Comparison of ENCODE assay signal across 10 cellular contexts in the genomic region with DNA sequence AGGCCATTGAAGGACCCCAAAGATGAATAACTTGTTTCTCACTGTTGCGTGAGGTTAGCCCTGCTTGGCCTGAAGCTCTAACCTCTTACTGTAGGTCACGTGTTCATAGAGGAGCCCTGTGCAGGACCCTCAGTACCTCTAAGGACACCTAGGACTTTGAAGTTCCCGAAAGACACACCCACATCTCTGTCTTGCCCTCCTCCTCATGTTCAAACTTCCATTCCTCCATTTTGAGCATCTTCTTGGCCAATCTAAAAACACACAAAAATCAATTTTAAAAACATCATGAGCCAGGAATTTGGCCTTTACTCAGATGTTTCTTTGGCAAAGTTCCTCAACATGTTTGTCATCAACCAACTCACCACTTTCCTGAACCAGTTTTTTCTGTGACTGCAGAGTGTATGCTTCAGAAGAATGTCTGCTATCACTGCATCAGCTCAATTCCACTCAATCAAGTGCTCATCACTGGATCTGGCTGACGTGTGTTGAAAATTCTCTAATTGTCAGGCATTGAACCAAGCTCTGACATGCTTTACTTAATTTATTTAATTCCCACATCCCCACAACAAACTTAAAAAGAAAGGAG.
DNase-seq lines count a peak whose midpoint lies in the region; ATAC-seq and TF ChIP-seq lines count a peak whose summit lies in the region.
"Had no signal": no experiment of that assay in that cellular context is flagged by ENCODE, and none has a peak within 500 bp of the region (broad histone marks: within the 10 kb centered on the region; RNA-seq: fewer than 3 reads in every experiment).

No MANE protein-coding gene starts in this region.

- no peak for TF ChIP-seq CTCF in PC-3 (conservative IDR thresholded peaks at IDR 0.05; ENCODE audit: low read depth, low read length)
- no peak for TF ChIP-seq CTCF in omental fat pad (IDR thresholded peaks at IDR 0.05)
- TF ChIP-seq CTCF in WERI-Rb-1 (IDR thresholded peaks at IDR 0.05; ENCODE audit: low read depth, low read length), result no peak
- no peak for TF ChIP-seq CTCF in GM10266 (IDR thresholded peaks at IDR 0.05; ENCODE audit: control insufficient read depth, insufficient read depth, low read depth, missing control alignments)

- H3K4me2 ChIP-seq in BLaER1 (peak overlapping the region; percentile 34), PC-3 (ENCODE audit: low read length) (no peak overlapping the region)

- no peaks in the 10 kb centered on the region for H3K36me3 ChIP-seq in BLaER1
- H3K36me3 ChIP-seq in PC-3 (ENCODE audit: low read depth, low read length), result no peaks in the 10 kb centered on the region
- H3K36me3 ChIP-seq in WERI-Rb-1, result no peaks in the 10 kb centered on the region
- H3K36me3 ChIP-seq in CD8-positive, alpha-beta memory T cell (ENCODE audit: insufficient read depth, low read length), result no peaks in the 10 kb centered on the region

- DNase-seq in PC-3 (peak; percentile 83), epithelial cell of prostate (ENCODE audit: low read depth, low spot score) (peak; percentile 79), omental fat pad (ENCODE audit: low spot score) (no peak), WERI-Rb-1 (no peak), GM10266 (ENCODE audit: extremely low spot score) (no peak)
- DNase-seq in CD8-positive, alpha-beta memory T cell, result no peak
- DNase-seq: nucleus accumbens had no signal

- no TSS peak for BruUV-seq in PC-3 (replicated peaks; lab: Mats Ljungman, UMichigan)

- peaks cover 0 to 2% (median 0%) of the 10 kb centered on the region in 3 donors for H3K36me3 Mint-ChIP-seq in CD8-positive, alpha-beta memory T cell

- H3K9ac ChIP-seq in BLaER1, result no peak overlapping the region
- H3K9ac ChIP-seq in PC-3 (ENCODE audit: low read length), result no peak overlapping the region

- no peak overlapping the region for H3K27ac Mint-ChIP-seq in CD8-positive, alpha-beta memory T cell

- ATAC-seq in PC-3 (peak; percentile 70), omental fat pad (ENCODE audit: low FRiP score) (peak; percentile 89), GM21526 (IDR thresholded peaks at IDR 0.05; ENCODE audit: low FRiP score, unreplicated experiment) (no peak)

- peak overlapping the region; percentile 2; the same call in 1 of the 2 replicates for H2AFZ ChIP-seq in PC-3 (ENCODE audit: low read length)

- no peaks in the 10 kb centered on the region for H3K4me1 Mint-ChIP-seq in CD8-positive, alpha-beta memory T cell

- CTCF ChIA-PET in PC-3 (lab: Charles Lee), result interaction anchor here (0.6 kb wide), 1 partner anchor 9 kb away, joined by 4 read pairs; no protein-coding TSS in a partner anchor
- CTCF ChIA-PET in CD8-positive, alpha-beta memory T cell (lab: Charles Lee), result no interaction called here

- H3K4me1 ChIP-seq in BLaER1 (peaks cover 24% of the 10 kb centered on the region), PC-3 (ENCODE audit: insufficient read depth, low read length) (peaks cover 15% of the 10 kb centered on the region)
- no peaks in the 10 kb centered on the region for H3K4me1 ChIP-seq in CD8-positive, alpha-beta memory T cell (ENCODE audit: insufficient read depth, low read length)

- H3K27ac ChIP-seq in BLaER1, result no peak overlapping the region
- peak overlapping the region; percentile 43 for H3K27ac ChIP-seq in PC-3 (ENCODE audit: low read length)
- peak overlapping the region; percentile 41 for H3K27ac ChIP-seq in epithelial cell of prostate
- no peak overlapping the region for H3K27ac ChIP-seq in WERI-Rb-1
- no peak overlapping the region for H3K27ac ChIP-seq in CD8-positive, alpha-beta memory T cell (ENCODE audit: low read depth, low read length)

- H3K27me3 ChIP-seq in BLaER1 (no peaks in the 10 kb centered on the region), PC-3 (ENCODE audit: low read length) (no peaks in the 10 kb centered on the region), WERI-Rb-1 (ENCODE audit: insufficient read depth, low read depth, severe bottlenecking) (no peaks in the 10 kb centered on the region)
- H3K27me3 ChIP-seq in CD8-positive, alpha-beta memory T cell (ENCODE audit: insufficient read depth, low read length, poor library complexity, severe bottlenecking), result no peaks in the 10 kb centered on the region

- intact Hi-C loops in PC-3 (cut with micrococcal nuclease), result no loop called here

- POLR2A ChIA-PET in PC-3 (lab: Charles Lee; ENCODE audit: unreplicated experiment), result no interaction called here
- POLR2A ChIA-PET in CD8-positive, alpha-beta memory T cell (lab: Charles Lee), result no interaction called here

- no peaks in the 10 kb centered on the region for H3F3A ChIP-seq in PC-3 (ENCODE audit: low read length, unreplicated experiment)

- H3K4me3 Mint-ChIP-seq in CD8-positive, alpha-beta memory T cell, result no peak overlapping the region
- H3K4me3 Mint-ChIP-seq: central memory CD8-positive, alpha-beta T cell had no signal

- peaks cover 0 to 7% of the 10 kb centered on the region in 2 donors for H3K27me3 Mint-ChIP-seq in CD8-positive, alpha-beta memory T cell
- H3K27me3 Mint-ChIP-seq: central memory CD8-positive, alpha-beta T cell had no signal

- no peaks in the 10 kb centered on the region for H3K9me2 ChIP-seq in PC-3 (replicated peaks; ENCODE audit: low read length)

- no peak overlapping the region for H3K4me3 ChIP-seq in BLaER1
- no peak overlapping the region for H3K4me3 ChIP-seq in PC-3 (ENCODE audit: low read length)
- H3K4me3 ChIP-seq in WERI-Rb-1 (ENCODE audit: low read depth, low read length), result no peak overlapping the region
- H3K4me3 ChIP-seq in CD8-positive, alpha-beta memory T cell (ENCODE audit: low read length), result no peak overlapping the region

- H3K9me3 ChIP-seq in BLaER1, result peaks cover 12% of the 10 kb centered on the region
- no peaks in the 10 kb centered on the region for H3K9me3 ChIP-seq in PC-3 (ENCODE audit: low read length)
- H3K9me3 ChIP-seq in WERI-Rb-1 (ENCODE audit: severe bottlenecking), result no peaks in the 10 kb centered on the region
- H3K9me3 ChIP-seq in CD8-positive, alpha-beta memory T cell (ENCODE audit: low read length), result no peaks in the 10 kb centered on the region

- no peaks in the 10 kb centered on the region for H3K79me2 ChIP-seq in PC-3 (ENCODE audit: low read length)

- H3K9me3 Mint-ChIP-seq in CD8-positive, alpha-beta memory T cell, result peaks cover 0 to 2% (median 0%) of the 10 kb centered on the region in 5 donors
- H3K9me3 Mint-ChIP-seq: central memory CD8-positive, alpha-beta T cell had no signal

- H4K20me1 ChIP-seq in BLaER1 (no peaks in the 10 kb centered on the region), PC-3 (ENCODE audit: low read length) (no peaks in the 10 kb centered on the region)

Comparison
In these comparisons a context has a peak if more than half of its experiments do, and no peak if none do; other contexts are left out.
1. H3K27ac ChIP-seq: peak in PC-3 (single experiment) and epithelial cell of prostate (single experiment); none in BLaER1 (single experiment), WERI-Rb-1 (single experiment) and CD8-positive, alpha-beta memory T cell (single experiment).
2. DNase-seq: peak in PC-3 (single experiment) and epithelial cell of prostate (single experiment); none in omental fat pad (single experiment), WERI-Rb-1 (single experiment), GM10266 (single experiment) and CD8-positive, alpha-beta memory T cell (0 of 5).